In the genomic region with DNA sequence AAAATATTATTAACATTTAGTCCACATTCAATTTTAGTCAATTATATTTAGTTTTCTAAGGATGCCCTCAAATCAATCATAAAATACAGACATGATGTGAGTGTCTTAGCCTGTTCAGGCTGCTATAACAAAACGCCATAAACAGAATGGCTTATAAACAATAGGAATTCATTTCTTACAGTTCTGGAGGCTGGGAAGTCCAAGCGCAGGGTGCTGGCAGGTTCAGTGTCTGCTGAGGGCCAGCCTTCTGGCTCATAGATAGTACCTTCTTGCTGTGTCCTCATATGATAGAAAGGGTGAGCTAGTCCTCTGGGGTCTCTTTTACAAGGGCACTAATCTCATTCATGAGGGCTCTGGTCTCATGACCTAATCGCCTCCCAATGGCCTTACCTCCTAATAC, we compare ENCODE assay signal across 10 cellular contexts. TPM values are rescaled to one million over a fixed set of nuclear protein-coding genes. Genes with fewer than 3 reads are reported as not detected.
"Had no signal": no experiment of that assay in that cellular context is flagged by ENCODE, and none has a peak within 500 bp of the region (broad histone marks: within the 10 kb centered on the region; RNA-seq: fewer than 3 reads in every experiment).

No MANE protein-coding gene starts in this region.

- H3K4me2 ChIP-seq: KMS-11 had no signal

- FAIRE-seq: HTR-8/SVneo, K562 had no signal

- DNase-seq: IMR-90, KBM-7, KG1 had no signal

- H3K27ac ChIP-seq: HL-60, KMS-11 had no signal

- H3K4me3 ChIP-seq: K562 had no signal

- H3K9ac ChIP-seq: KMS-11 had no signal

RNA-seq across cellular contexts. Expression of a gene that starts 35.0 kb away (rescaled TPM):
- total RNA-seq: HT-29, HT1080, IMR-90, K562 had no signal
- polyA plus RNA-seq: IgD-negative memory B cell, IMR-90, K562 had no signal
